Comparison of ENCODE assay signal across 2 cellular contexts in the genomic region with DNA sequence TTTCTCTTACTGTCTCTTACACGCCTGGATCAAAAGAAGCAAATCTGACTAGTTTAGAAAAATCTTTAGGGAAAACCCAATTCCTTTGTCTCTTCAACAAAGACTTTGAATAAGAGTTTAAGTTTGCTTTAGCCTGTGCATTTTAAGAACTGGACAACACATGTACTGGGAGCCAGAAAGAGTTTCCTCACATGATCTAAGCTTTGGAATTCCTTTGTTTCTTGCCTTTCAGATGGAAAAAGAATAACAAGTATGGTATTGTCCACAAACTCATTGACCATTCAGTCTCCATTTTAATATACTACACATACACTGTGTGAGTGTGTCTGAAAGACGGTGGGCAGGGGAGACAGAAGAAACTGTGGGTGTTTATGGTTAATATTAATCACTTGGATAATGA.
TF ChIP-seq lines count a peak whose summit lies in the region.

No MANE protein-coding gene starts in this region.

TF ChIP-seq in SK-N-SH, 30 proteins besides CTCF, POLR2A, EP300 and RAD21 (continued from another document):
- TF ChIP-seq EZH2phosphoT487 (IDR thresholded peaks at IDR 0.05; ENCODE audit: borderline replicate concordance, low read depth): no peak
- TF ChIP-seq YY1 (IDR thresholded peaks at IDR 0.05; ENCODE audit: low read depth): no peak
- TF ChIP-seq, protein P1, sequence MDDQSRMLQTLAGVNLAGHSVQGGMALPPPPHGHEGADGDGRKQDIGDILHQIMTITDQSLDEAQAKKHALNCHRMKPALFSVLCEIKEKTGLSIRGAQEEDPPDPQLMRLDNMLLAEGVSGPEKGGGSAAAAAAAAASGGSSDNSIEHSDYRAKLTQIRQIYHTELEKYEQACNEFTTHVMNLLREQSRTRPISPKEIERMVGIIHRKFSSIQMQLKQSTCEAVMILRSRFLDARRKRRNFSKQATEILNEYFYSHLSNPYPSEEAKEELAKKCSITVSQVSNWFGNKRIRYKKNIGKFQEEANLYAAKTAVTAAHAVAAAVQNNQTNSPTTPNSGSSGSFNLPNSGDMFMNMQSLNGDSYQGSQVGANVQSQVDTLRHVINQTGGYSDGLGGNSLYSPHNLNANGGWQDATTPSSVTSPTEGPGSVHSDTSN (IDR thresholded peaks at IDR 0.05): no peak
- no peak for TF ChIP-seq TCF12 (IDR thresholded peaks at IDR 0.05)
- TF ChIP-seq, protein P2, sequence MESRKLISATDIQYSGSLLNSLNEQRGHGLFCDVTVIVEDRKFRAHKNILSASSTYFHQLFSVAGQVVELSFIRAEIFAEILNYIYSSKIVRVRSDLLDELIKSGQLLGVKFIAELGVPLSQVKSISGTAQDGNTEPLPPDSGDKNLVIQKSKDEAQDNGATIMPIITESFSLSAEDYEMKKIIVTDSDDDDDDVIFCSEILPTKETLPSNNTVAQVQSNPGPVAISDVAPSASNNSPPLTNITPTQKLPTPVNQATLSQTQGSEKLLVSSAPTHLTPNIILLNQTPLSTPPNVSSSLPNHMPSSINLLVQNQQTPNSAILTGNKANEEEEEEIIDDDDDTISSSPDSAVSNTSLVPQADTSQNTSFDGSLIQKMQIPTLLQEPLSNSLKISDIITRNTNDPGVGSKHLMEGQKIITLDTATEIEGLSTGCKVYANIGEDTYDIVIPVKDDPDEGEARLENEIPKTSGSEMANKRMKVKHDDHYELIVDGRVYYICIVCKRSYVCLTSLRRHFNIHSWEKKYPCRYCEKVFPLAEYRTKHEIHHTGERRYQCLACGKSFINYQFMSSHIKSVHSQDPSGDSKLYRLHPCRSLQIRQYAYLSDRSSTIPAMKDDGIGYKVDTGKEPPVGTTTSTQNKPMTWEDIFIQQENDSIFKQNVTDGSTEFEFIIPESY (IDR thresholded peaks at IDR 0.05; ENCODE audit: borderline replicate concordance, low read depth): no peak
- TF ChIP-seq TEAD4 (IDR thresholded peaks at IDR 0.05; ENCODE audit: borderline replicate concordance, insufficient read depth): no peak
- TF ChIP-seq FOSL2 (IDR thresholded peaks at IDR 0.05; ENCODE audit: borderline replicate concordance, low read depth): no peak
- no peak for TF ChIP-seq CHD2 (IDR thresholded peaks at IDR 0.05; ENCODE audit: low read length, partially characterized antibody)
- TF ChIP-seq, protein P3, sequence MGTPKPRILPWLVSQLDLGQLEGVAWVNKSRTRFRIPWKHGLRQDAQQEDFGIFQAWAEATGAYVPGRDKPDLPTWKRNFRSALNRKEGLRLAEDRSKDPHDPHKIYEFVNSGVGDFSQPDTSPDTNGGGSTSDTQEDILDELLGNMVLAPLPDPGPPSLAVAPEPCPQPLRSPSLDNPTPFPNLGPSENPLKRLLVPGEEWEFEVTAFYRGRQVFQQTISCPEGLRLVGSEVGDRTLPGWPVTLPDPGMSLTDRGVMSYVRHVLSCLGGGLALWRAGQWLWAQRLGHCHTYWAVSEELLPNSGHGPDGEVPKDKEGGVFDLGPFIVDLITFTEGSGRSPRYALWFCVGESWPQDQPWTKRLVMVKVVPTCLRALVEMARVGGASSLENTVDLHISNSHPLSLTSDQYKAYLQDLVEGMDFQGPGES (IDR thresholded peaks at IDR 0.05; ENCODE audit: low read depth, low read length): no peak
- no peak for TF ChIP-seq RXRA (IDR thresholded peaks at IDR 0.05; ENCODE audit: borderline replicate concordance, low read depth)

TF ChIP-seq in endothelial cell of umbilical vein, 7 proteins besides CTCF, POLR2A, EP300 and RAD21 (continued from another document):
- TF ChIP-seq, protein P4, sequence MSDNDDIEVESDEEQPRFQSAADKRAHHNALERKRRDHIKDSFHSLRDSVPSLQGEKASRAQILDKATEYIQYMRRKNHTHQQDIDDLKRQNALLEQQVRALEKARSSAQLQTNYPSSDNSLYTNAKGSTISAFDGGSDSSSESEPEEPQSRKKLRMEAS (IDR thresholded peaks at IDR 0.05; ENCODE audit: insufficient read depth, insufficient read length): no peak
- no peak for TF ChIP-seq JUN (IDR thresholded peaks at IDR 0.05; ENCODE audit: borderline replicate concordance, insufficient read depth, insufficient read length, low read depth)
